In the genomic region with DNA sequence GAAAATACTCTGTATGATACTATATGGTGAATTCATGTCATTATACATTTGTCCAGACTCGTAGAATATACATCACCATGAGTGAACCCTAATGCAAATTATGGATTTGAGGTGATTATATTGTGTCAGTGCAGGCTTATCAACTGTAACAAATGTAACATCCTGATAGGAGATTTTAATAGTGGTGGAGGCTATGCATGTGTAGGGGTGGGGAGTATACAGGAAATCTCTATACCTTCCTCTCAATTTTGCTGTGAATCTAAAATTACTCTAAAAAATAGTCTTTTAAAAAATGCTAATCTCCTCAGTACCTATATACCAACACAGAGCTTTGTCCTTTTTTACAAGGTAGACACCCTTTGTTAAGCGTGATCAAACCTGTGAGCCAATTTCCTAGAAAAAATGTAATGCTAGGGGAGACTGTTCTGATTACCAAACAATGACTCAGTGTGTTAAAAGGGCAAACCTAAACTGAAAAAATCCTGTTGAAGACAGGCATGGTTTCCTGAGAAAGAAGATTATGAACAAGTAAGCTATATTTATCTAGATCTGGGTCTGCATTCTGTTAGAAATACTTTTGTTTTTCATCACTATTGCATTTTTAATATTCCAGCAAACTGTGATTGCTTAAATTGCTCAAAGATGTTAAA, we compare ENCODE assay signal across 12 cellular contexts.
A peak's percentile ranks its signal among the peaks of the same experiment; 100 is the strongest.
DNase-seq lines count a peak whose midpoint lies in the region; ATAC-seq and TF ChIP-seq lines count a peak whose summit lies in the region.
"Had no signal": no experiment of that assay in that cellular context is flagged by ENCODE, and none has a peak within 500 bp of the region (broad histone marks: within the 10 kb centered on the region; RNA-seq: fewer than 3 reads in every experiment).

No MANE protein-coding gene starts in this region.

- H3K27me3 ChIP-seq in Loucy (ENCODE audit: insufficient read depth, low read length, poor library complexity, severe bottlenecking) = no peaks in the 10 kb centered on the region
- H3K27me3 ChIP-seq in brain microvascular endothelial cell (replicated peaks) = no peaks in the 10 kb centered on the region
- H3K27me3 ChIP-seq in naive thymus-derived CD4-positive, alpha-beta T cell (ENCODE audit: control insufficient read depth in 2 of 2, insufficient read depth in 2 of 2, low read length in 2 of 2) = no peaks in the 10 kb centered on the region

- peaks cover 0 to 6% (median 0%) of the 10 kb centered on the region in 11 donors for H3K9me3 Mint-ChIP-seq in naive thymus-derived CD4-positive, alpha-beta T cell
- no peaks in the 10 kb centered on the region for H3K9me3 Mint-ChIP-seq in T-cell

- H3F3A ChIP-seq in Loucy (ENCODE audit: low read depth) = no peaks in the 10 kb centered on the region

- POLR2A ChIA-PET in naive thymus-derived CD4-positive, alpha-beta T cell (lab: Charles Lee) = interaction anchor here (0.5 kb wide), 1 partner anchor 54 kb away, joined by 4 read pairs; no protein-coding TSS in a partner anchor
- POLR2A ChIA-PET in T-cell (lab: Charles Lee) = interaction anchor here (0.6 kb wide), 2 partner anchors 259 to 1648 kb away, joined by 3 to 5 read pairs; no protein-coding TSS in a partner anchor

- H3K79me2 ChIP-seq in Loucy (ENCODE audit: insufficient read depth, low read length) = no peaks in the 10 kb centered on the region

- in situ Hi-C loops in brain microvascular endothelial cell (cut with HindIII; ENCODE audit: low pct_ligation_motif_present, low sequenced_read_pairs) = no loop called here

- intact Hi-C loops in naive thymus-derived CD4-positive, alpha-beta T cell (cut with micrococcal nuclease) = loop anchor here in 1 of 2 donors (1.0 to 2.0 kb wide), 5 partner anchors 19 to 171 kb away; partner anchors contain the start of gene DUSP6

- DNase-seq in DMS53 (lab: John Stamatoyannopoulos, UW) (peak; percentile 81), brain microvascular endothelial cell (peak; percentile 60), NCI-H82 (lab: John Stamatoyannopoulos, UW) (no peak), T-cell (no peak)
- no peak for DNase-seq in naive thymus-derived CD4-positive, alpha-beta T cell
- DNase-seq: activated effector memory CD4-positive, alpha-beta T cell treated with anti-CD3 and anti-CD28 coated beads, Interleukin-2, amount 50 U/mL, for 16 hours; glutamatergic neuron; NCI-H1930; SK-N-SH had no signal

- H4K20me1 ChIP-seq in Loucy (ENCODE audit: insufficient read depth, low read length, poor library complexity, severe bottlenecking) = no peaks in the 10 kb centered on the region

- peaks cover 6 to 46% (median 14%) of the 10 kb centered on the region in 7 donors for H3K4me1 Mint-ChIP-seq in naive thymus-derived CD4-positive, alpha-beta T cell
- peaks cover 16 to 19% (median 19%) of the 10 kb centered on the region in 3 donors for H3K4me1 Mint-ChIP-seq in T-cell

- H3K4me3 ChIP-seq in Loucy (ENCODE audit: low read length, poor library complexity, severe bottlenecking) = no peak overlapping the region
- H3K4me3 ChIP-seq in brain microvascular endothelial cell (ENCODE audit: low read depth, low read length) = no peak overlapping the region
- H3K4me3 ChIP-seq in naive thymus-derived CD4-positive, alpha-beta T cell (ENCODE audit: low read length) = no peak overlapping the region

- 0 out of 2 replicates have a peak overlapping the region, but pooled peaks have one; percentile 42 for H2AFZ ChIP-seq in Loucy (ENCODE audit: low read length)

- peaks cover 0 to 23% (median 0%) of the 10 kb centered on the region in 5 donors for H3K36me3 Mint-ChIP-seq in naive thymus-derived CD4-positive, alpha-beta T cell
- H3K36me3 Mint-ChIP-seq in T-cell = no peaks in the 10 kb centered on the region

- H3K27me3 Mint-ChIP-seq in naive thymus-derived CD4-positive, alpha-beta T cell = peaks cover 0 to 3% (median 0%) of the 10 kb centered on the region in 5 donors
- H3K27me3 Mint-ChIP-seq in T-cell = peaks cover 0 to 3% of the 10 kb centered on the region in 2 donors

- peaks cover 22% of the 10 kb centered on the region for H3K4me1 ChIP-seq in Loucy (ENCODE audit: insufficient read depth, low read length, poor library complexity, severe bottlenecking)
- H3K4me1 ChIP-seq in naive thymus-derived CD4-positive, alpha-beta T cell (ENCODE audit: control insufficient read depth in 2 of 2, insufficient read depth in 2 of 2, low read length in 2 of 2) = peaks cover 0 to 5% of the 10 kb centered on the region in 2 donors

- peak overlapping the region in 1 of 9 donors; percentile 77 for H3K27ac Mint-ChIP-seq in naive thymus-derived CD4-positive, alpha-beta T cell
- H3K27ac Mint-ChIP-seq in T-cell = no peak overlapping the region

- H3K36me3 ChIP-seq in Loucy (ENCODE audit: insufficient read depth, low read length) = no peaks in the 10 kb centered on the region
- H3K36me3 ChIP-seq in brain microvascular endothelial cell (replicated peaks) = no peaks in the 10 kb centered on the region
- no peaks in the 10 kb centered on the region for H3K36me3 ChIP-seq in naive thymus-derived CD4-positive, alpha-beta T cell (ENCODE audit: control insufficient read depth in 2 of 3, insufficient read depth in 3 of 3, low read length in 3 of 3)

- ATAC-seq in naive thymus-derived CD4-positive, alpha-beta T cell = peak; percentile 38
- ATAC-seq in GM18907 (IDR thresholded peaks at IDR 0.05; ENCODE audit: unreplicated experiment) (no peak), T-cell (replicated peaks in 1 of 4) (no peak), GM18909 (IDR thresholded peaks at IDR 0.05; ENCODE audit: poor library complexity, unreplicated experiment) (no peak)

- CTCF ChIA-PET in naive thymus-derived CD4-positive, alpha-beta T cell (lab: Charles Lee) = interaction anchor here (0.9 kb wide), 1 partner anchor 25 kb away, joined by 3 read pairs; no protein-coding TSS in a partner anchor
- CTCF ChIA-PET in T-cell (lab: Charles Lee) = interaction anchor here in 1 of 2 donors (0.7 kb wide), 1 partner anchor 57 kb away, joined by 3 read pairs; no protein-coding TSS in a partner anchor

- no peak overlapping the region for H3K9ac ChIP-seq in Loucy (ENCODE audit: low read depth, low read length, poor library complexity, severe bottlenecking)
- H3K9ac ChIP-seq: SK-N-SH had no signal

- H3K4me2 ChIP-seq in Loucy (ENCODE audit: low read depth, low read length, poor library complexity, severe bottlenecking) = peak overlapping the region; percentile 27
- H3K4me2 ChIP-seq: SK-N-SH had no signal

- H3K4me3 Mint-ChIP-seq in naive thymus-derived CD4-positive, alpha-beta T cell = peak overlapping the region in 1 of 10 donors; percentile 47
- H3K4me3 Mint-ChIP-seq in T-cell = no peak overlapping the region

- no peaks in the 10 kb centered on the region for H3K9me2 ChIP-seq in Loucy (replicated peaks; ENCODE audit: low read depth, low read length)
- H3K9me2 ChIP-seq: SK-N-SH had no signal

- peak overlapping the region; percentile 84 for H3K27ac ChIP-seq in brain microvascular endothelial cell
- no peak overlapping the region for H3K27ac ChIP-seq in naive thymus-derived CD4-positive, alpha-beta T cell (ENCODE audit: low read depth, low read length)

- TF ChIP-seq CTCF in Loucy (conservative IDR thresholded peaks at IDR 0.05; ENCODE audit: low read length) (no peak), brain microvascular endothelial cell (IDR thresholded peaks at IDR 0.05; ENCODE audit: low read depth, low read length, missing control alignments) (no peak)

- no peaks in the 10 kb centered on the region for H3K9me3 ChIP-seq in Loucy (ENCODE audit: insufficient read depth, low read depth, low read length)
- H3K9me3 ChIP-seq in naive thymus-derived CD4-positive, alpha-beta T cell (ENCODE audit: control insufficient read depth in 2 of 3, low read length in 3 of 3) = no peaks in the 10 kb centered on the region
- H3K9me3 ChIP-seq: SK-N-SH had no signal

Comparison
In these comparisons a context has a peak if more than half of its experiments do, and no peak if none do; other contexts are left out.
1. DNase-seq: peak in DMS53 (single experiment) and brain microvascular endothelial cell (single experiment); none in naive thymus-derived CD4-positive, alpha-beta T cell (0 of 9), NCI-H82 (single experiment) and T-cell (0 of 34).